1 cellular context compared by ENCODE assay signal in the genomic region with DNA sequence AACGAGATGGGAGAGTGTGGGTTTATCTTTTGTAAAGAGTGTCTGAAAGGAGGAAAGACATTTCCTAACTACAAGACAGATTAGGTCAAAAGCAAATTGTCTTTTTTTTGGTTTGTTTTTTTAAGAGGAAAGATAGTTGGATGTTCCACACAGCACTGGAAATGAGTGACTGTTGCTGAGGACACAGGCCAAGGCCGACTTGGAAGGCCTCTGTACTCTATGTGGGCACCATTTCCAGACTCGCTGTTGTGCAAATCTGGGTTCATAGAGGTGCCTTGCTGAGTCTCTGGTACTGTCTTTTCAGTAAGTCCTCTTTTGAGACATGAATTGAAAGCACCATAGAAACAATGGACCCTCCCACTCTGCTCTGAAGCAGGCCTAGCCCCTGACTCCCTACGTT.
TF ChIP-seq lines count a peak whose summit lies in the region.

No MANE protein-coding gene starts in this region.

TF ChIP-seq in GM23338, 12 proteins besides CTCF, POLR2A, EP300 and RAD21:
- TF ChIP-seq, protein P1, sequence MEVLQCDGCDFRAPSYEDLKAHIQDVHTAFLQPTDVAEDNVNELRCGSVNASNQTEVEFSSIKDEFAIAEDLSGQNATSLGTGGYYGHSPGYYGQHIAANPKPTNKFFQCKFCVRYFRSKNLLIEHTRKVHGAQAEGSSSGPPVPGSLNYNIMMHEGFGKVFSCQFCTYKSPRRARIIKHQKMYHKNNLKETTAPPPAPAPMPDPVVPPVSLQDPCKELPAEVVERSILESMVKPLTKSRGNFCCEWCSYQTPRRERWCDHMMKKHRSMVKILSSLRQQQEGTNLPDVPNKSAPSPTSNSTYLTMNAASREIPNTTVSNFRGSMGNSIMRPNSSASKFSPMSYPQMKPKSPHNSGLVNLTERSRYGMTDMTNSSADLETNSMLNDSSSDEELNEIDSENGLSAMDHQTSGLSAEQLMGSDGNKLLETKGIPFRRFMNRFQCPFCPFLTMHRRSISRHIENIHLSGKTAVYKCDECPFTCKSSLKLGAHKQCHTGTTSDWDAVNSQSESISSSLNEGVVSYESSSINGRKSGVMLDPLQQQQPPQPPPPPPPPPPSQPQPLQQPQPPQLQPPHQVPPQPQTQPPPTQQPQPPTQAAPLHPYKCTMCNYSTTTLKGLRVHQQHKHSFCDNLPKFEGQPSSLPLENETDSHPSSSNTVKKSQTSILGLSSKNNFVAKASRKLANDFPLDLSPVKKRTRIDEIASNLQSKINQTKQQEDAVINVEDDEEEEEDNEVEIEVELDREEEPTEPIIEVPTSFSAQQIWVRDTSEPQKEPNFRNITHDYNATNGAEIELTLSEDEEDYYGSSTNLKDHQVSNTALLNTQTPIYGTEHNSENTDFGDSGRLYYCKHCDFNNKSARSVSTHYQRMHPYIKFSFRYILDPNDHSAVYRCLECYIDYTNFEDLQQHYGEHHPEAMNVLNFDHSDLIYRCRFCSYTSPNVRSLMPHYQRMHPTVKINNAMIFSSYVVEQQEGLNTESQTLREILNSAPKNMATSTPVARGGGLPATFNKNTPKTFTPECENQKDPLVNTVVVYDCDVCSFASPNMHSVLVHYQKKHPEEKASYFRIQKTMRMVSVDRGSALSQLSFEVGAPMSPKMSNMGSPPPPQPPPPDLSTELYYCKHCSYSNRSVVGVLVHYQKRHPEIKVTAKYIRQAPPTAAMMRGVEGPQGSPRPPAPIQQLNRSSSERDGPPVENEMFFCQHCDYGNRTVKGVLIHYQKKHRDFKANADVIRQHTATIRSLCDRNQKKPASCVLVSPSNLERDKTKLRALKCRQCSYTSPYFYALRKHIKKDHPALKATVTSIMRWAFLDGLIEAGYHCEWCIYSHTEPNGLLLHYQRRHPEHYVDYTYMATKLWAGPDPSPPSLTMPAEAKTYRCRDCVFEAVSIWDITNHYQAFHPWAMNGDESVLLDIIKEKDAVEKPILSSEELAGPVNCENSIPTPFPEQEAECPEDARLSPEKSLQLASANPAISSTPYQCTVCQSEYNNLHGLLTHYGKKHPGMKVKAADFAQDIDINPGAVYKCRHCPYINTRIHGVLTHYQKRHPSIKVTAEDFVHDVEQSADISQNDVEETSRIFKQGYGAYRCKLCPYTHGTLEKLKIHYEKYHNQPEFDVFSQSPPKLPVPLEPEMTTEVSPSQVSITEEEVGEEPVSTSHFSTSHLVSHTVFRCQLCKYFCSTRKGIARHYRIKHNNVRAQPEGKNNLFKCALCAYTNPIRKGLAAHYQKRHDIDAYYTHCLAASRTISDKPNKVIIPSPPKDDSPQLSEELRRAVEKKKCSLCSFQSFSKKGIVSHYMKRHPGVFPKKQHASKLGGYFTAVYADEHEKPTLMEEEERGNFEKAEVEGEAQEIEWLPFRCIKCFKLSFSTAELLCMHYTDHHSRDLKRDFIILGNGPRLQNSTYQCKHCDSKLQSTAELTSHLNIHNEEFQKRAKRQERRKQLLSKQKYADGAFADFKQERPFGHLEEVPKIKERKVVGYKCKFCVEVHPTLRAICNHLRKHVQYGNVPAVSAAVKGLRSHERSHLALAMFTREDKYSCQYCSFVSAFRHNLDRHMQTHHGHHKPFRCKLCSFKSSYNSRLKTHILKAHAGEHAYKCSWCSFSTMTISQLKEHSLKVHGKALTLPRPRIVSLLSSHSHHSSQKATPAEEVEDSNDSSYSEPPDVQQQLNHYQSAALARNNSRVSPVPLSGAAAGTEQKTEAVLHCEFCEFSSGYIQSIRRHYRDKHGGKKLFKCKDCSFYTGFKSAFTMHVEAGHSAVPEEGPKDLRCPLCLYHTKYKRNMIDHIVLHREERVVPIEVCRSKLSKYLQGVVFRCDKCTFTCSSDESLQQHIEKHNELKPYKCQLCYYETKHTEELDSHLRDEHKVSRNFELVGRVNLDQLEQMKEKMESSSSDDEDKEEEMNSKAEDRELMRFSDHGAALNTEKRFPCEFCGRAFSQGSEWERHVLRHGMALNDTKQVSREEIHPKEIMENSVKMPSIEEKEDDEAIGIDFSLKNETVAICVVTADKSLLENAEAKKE (CRISPR knock-in tag; IDR thresholded peaks at IDR 0.05), result no peak
- TF ChIP-seq EZH2 (IDR thresholded peaks at IDR 0.05; ENCODE audit: low read depth, unreplicated experiment) (no peak), JUNB (IDR thresholded peaks at IDR 0.05; ENCODE audit: unreplicated experiment) (no peak), EZH2phosphoT487 (IDR thresholded peaks at IDR 0.05; ENCODE audit: unreplicated experiment) (no peak), ZNF331 (CRISPR knock-in tag; IDR thresholded peaks at IDR 0.05; ENCODE audit: low read depth) (no peak), STAT1 (IDR thresholded peaks at IDR 0.05; ENCODE audit: unreplicated experiment) (no peak), NANOG (IDR thresholded peaks at IDR 0.05; ENCODE audit: borderline replicate concordance) (no peak), CREB1 (CRISPR knock-in tag; IDR thresholded peaks at IDR 0.05; ENCODE audit: low read depth) (no peak), ZNF114 (CRISPR knock-in tag; IDR thresholded peaks at IDR 0.05) (no peak), POLR2AphosphoS5 (IDR thresholded peaks at IDR 0.05; ENCODE audit: low read depth) (no peak)
- TF ChIP-seq, protein P2, sequence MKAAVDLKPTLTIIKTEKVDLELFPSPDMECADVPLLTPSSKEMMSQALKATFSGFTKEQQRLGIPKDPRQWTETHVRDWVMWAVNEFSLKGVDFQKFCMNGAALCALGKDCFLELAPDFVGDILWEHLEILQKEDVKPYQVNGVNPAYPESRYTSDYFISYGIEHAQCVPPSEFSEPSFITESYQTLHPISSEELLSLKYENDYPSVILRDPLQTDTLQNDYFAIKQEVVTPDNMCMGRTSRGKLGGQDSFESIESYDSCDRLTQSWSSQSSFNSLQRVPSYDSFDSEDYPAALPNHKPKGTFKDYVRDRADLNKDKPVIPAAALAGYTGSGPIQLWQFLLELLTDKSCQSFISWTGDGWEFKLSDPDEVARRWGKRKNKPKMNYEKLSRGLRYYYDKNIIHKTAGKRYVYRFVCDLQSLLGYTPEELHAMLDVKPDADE (IDR thresholded peaks at IDR 0.05), result no peak
- TF ChIP-seq, protein P3, sequence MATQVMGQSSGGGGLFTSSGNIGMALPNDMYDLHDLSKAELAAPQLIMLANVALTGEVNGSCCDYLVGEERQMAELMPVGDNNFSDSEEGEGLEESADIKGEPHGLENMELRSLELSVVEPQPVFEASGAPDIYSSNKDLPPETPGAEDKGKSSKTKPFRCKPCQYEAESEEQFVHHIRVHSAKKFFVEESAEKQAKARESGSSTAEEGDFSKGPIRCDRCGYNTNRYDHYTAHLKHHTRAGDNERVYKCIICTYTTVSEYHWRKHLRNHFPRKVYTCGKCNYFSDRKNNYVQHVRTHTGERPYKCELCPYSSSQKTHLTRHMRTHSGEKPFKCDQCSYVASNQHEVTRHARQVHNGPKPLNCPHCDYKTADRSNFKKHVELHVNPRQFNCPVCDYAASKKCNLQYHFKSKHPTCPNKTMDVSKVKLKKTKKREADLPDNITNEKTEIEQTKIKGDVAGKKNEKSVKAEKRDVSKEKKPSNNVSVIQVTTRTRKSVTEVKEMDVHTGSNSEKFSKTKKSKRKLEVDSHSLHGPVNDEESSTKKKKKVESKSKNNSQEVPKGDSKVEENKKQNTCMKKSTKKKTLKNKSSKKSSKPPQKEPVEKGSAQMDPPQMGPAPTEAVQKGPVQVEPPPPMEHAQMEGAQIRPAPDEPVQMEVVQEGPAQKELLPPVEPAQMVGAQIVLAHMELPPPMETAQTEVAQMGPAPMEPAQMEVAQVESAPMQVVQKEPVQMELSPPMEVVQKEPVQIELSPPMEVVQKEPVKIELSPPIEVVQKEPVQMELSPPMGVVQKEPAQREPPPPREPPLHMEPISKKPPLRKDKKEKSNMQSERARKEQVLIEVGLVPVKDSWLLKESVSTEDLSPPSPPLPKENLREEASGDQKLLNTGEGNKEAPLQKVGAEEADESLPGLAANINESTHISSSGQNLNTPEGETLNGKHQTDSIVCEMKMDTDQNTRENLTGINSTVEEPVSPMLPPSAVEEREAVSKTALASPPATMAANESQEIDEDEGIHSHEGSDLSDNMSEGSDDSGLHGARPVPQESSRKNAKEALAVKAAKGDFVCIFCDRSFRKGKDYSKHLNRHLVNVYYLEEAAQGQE (IDR thresholded peaks at IDR 0.05; ENCODE audit: unreplicated experiment), result no peak
